Comparison of ENCODE assay signal across 1 cellular context in the genomic region with DNA sequence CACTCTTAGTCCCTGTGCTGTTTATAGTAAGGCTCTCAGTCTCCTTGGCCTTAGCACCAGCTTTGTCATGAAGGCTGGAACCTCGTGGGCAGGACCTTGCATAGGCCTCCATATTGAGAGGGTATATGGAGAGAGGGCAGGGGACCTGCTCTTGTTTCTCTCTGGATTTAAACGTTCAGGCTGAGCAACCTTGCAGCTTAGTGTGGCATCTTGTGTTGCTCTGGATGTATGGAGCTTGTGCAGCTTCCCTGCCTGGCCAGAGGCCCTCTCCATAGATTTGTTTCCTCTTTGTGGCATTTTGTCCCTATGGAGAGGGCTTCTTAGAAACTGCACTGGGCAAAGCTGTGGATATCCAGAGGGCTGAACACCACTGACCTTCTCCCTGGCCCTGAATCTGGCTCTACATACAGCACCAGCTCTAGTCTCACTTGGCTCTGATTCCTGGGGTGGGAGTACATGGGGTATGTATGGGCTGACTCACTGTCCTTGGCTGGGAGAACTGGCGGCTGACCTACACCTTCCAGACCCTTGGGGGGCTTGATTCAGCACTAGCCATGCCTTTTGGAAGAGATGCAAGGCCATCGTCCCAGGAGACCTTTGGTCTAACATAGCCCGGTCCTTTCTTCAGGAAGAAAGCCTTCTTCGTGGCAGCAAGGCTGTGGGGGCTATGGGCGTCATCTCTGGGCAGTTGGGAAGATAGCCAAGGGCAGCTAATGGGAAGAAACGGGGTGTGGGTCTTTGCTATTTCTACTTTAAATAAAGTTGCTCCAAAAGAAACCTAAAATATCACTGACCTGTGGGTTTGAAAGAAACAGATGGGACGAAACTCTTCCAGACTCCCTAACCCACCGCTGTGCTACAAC.
TF ChIP-seq lines count a peak whose summit lies in the region.

No MANE protein-coding gene starts in this region.

TF ChIP-seq in GM12878, 131 proteins besides CTCF, POLR2A, EP300 and RAD21:
- no peak for TF ChIP-seq NRF1 (conservative IDR thresholded peaks at IDR 0.05; ENCODE audit: low read depth, low read length)
- TF ChIP-seq EED (IDR thresholded peaks at IDR 0.05; ENCODE audit: low read depth): no peak
- TF ChIP-seq MEF2A (IDR thresholded peaks at IDR 0.05; ENCODE audit: insufficient read depth, low read depth, low read length): no peak
- TF ChIP-seq ZBTB40 (IDR thresholded peaks at IDR 0.05; ENCODE audit: borderline replicate concordance): peak; percentile 41
- TF ChIP-seq SMARCA5 (IDR thresholded peaks at IDR 0.05): 0 out of 2 replicates have a peak, but pooled peaks have one; percentile 25
- no peak for TF ChIP-seq USF1 (IDR thresholded peaks at IDR 0.05; ENCODE audit: borderline replicate concordance, extremely low read length, insufficient read depth, low read depth, low read length)
- no peak for TF ChIP-seq MTA3 (IDR thresholded peaks at IDR 0.05; ENCODE audit: borderline replicate concordance, low read length)
- TF ChIP-seq TBL1XR1 (IDR thresholded peaks at IDR 0.05; ENCODE audit: low read depth, low read length): no peak
- no peak for TF ChIP-seq ZNF207 (IDR thresholded peaks at IDR 0.05; ENCODE audit: borderline replicate concordance)
- TF ChIP-seq GABPA (IDR thresholded peaks at IDR 0.05; ENCODE audit: low read depth): no peak
- no peak for TF ChIP-seq HDAC6 (IDR thresholded peaks at IDR 0.05; ENCODE audit: unreplicated experiment)
- no peak for TF ChIP-seq TARDBP (IDR thresholded peaks at IDR 0.05; ENCODE audit: borderline replicate concordance)
- no peak for TF ChIP-seq SREBF1 (IDR thresholded peaks at IDR 0.05; ENCODE audit: low read length)
